ENCODE assay signal across 1 cellular context in the genomic region with DNA sequence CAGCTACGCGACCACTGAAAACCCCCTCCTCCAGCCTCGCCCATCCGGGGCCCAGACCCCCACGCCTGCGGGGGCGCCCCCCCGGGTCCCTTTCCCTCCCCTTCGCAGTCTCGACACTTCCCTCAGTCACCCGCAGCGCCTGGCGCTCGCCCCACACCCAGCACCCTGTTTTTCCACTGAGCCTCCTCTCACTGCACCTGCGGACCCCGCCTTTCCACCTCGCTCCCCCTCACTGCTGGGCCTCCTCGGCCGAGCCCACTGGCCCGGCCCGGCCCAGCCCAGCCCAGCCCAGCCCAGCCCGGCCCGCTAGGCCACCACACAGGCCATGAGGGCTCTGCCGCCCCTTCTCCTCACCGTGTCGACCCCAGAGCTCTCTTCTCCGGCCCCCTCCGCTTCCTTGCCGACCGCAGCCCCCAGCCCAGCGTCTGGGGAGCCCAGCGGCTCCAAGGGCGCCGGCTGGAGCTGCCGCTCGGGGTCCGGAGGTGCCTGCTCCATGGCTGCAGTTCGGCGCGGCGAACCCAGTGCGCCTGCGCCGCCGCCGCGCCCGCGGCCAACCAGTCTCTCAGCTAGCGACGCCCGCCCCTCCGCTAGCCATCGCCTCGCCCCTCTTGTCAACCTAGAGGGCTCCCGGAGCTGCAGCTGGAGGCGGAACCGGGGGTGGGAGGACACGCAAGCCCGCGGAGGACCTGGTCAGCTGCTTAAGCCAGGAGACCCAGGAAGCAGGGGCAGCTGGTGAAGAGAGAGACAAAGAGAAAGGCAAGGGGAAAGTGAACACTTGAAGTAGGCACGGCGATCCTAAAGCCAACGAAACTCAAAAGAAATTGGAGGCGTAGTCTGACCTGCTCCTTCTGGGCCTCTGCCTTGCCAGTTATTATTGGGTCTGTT.
TF ChIP-seq lines count a peak whose summit lies in the region.

Gene SNX4 (minus strand): TSS at position 525 of the 885 bp plus-strand sequence. CDS start 30 bp downstream, at position 495.

TF ChIP-seq in HepG2, 621 proteins besides CTCF, POLR2A, EP300 and RAD21 (continued from another document and continues in another):
- TF ChIP-seq FOXO4 (CRISPR knock-in tag; conservative IDR thresholded peaks at IDR 0.05) (no peak), ZNF746 (CRISPR knock-in tag; IDR thresholded peaks at IDR 0.05) (no peak), ZSCAN9 (CRISPR knock-in tag; IDR thresholded peaks at IDR 0.05; ENCODE audit: borderline replicate concordance) (no peak), FOXA1 (IDR thresholded peaks at IDR 0.05) (no peak), FOXA1 (CRISPR knock-in tag; IDR thresholded peaks at IDR 0.05) (peak; percentile 41; the same call in 1 of the 2 replicates), ZNF12 (CRISPR knock-in tag; IDR thresholded peaks at IDR 0.05) (no peak), NFE2 (CRISPR knock-in tag; IDR thresholded peaks at IDR 0.05) (no peak), NPAS2 (CRISPR knock-in tag; IDR thresholded peaks at IDR 0.05; ENCODE audit: borderline replicate concordance) (no peak), CREM (IDR thresholded peaks at IDR 0.05) (no peak), CREM (CRISPR knock-in tag; IDR thresholded peaks at IDR 0.05) (no peak), ZKSCAN8 (CRISPR knock-in tag; IDR thresholded peaks at IDR 0.05; ENCODE audit: borderline replicate concordance) (no peak), HMGA1 (CRISPR knock-in tag; conservative IDR thresholded peaks at IDR 0.05) (no peak), TRAFD1 (CRISPR knock-in tag; IDR thresholded peaks at IDR 0.05; ENCODE audit: borderline replicate concordance) (no peak), PHF20 (CRISPR knock-in tag; IDR thresholded peaks at IDR 0.05) (peak; percentile 44; the same call in 1 of the 2 replicates), U2AF1 (optimal IDR thresholded peaks at IDR 0.05; ENCODE audit: low read depth, low read length) (no peak), TSC22D2 (CRISPR knock-in tag; IDR thresholded peaks at IDR 0.05; ENCODE audit: borderline replicate concordance) (no peak), PPARG (CRISPR knock-in tag; conservative IDR thresholded peaks at IDR 0.05) (no peak), ZFP82 (CRISPR knock-in tag; IDR thresholded peaks at IDR 0.05; ENCODE audit: borderline replicate concordance) (no peak), CHCHD3 (CRISPR knock-in tag; IDR thresholded peaks at IDR 0.05) (0 out of 2 replicates have a peak, but pooled peaks have one; percentile 36), EHMT2 (IDR thresholded peaks at IDR 0.05; ENCODE audit: borderline replicate concordance, low read depth, low read length) (no peak), ZNF619 (CRISPR knock-in tag; IDR thresholded peaks at IDR 0.05) (0 out of 2 replicates have a peak, but pooled peaks have one; percentile 39), PAWR (CRISPR knock-in tag; IDR thresholded peaks at IDR 0.05; ENCODE audit: borderline replicate concordance) (no peak), STAT5B (CRISPR knock-in tag; IDR thresholded peaks at IDR 0.05) (no peak), ZNF660 (CRISPR knock-in tag; IDR thresholded peaks at IDR 0.05; ENCODE audit: borderline replicate concordance, low read depth) (no peak), MAX (IDR thresholded peaks at IDR 0.05) (peak; percentile 56), REXO4 (CRISPR knock-in tag; IDR thresholded peaks at IDR 0.05; ENCODE audit: borderline replicate concordance) (no peak), ZNF143 (CRISPR knock-in tag; IDR thresholded peaks at IDR 0.05) (no peak), ZNF30 (CRISPR knock-in tag; IDR thresholded peaks at IDR 0.05) (peak; percentile 83), ZNF333 (CRISPR knock-in tag; IDR thresholded peaks at IDR 0.05; ENCODE audit: borderline replicate concordance) (no peak), KDM5A (IDR thresholded peaks at IDR 0.05; ENCODE audit: borderline replicate concordance, low read length) (peak; percentile 53; the same call in 1 of the 2 replicates), ZMYM3 (CRISPR knock-in tag; IDR thresholded peaks at IDR 0.05) (no peak), ZNF629 (CRISPR knock-in tag; conservative IDR thresholded peaks at IDR 0.05) (no peak), ZSCAN29 (CRISPR knock-in tag; conservative IDR thresholded peaks at IDR 0.05) (0 out of 2 replicates have a peak, but pooled peaks have one; percentile 21), TEF (CRISPR knock-in tag; IDR thresholded peaks at IDR 0.05) (no peak), ZNF678 (CRISPR knock-in tag; IDR thresholded peaks at IDR 0.05) (no peak; the same call in 1 of the 2 replicates), MBNL3 (CRISPR knock-in tag; conservative IDR thresholded peaks at IDR 0.05) (no peak), THYN1 (CRISPR knock-in tag; IDR thresholded peaks at IDR 0.05; ENCODE audit: borderline replicate concordance, low read depth) (no peak), SATB2 (CRISPR knock-in tag; IDR thresholded peaks at IDR 0.05) (no peak), ZNF891 (CRISPR knock-in tag; IDR thresholded peaks at IDR 0.05) (peak; percentile 8; the same call in 1 of the 2 replicates), ZNF841 (CRISPR knock-in tag; IDR thresholded peaks at IDR 0.05; ENCODE audit: borderline replicate concordance) (no peak), TIGD3 (CRISPR knock-in tag; IDR thresholded peaks at IDR 0.05; ENCODE audit: borderline replicate concordance) (no peak), ZNF232 (CRISPR knock-in tag; IDR thresholded peaks at IDR 0.05; ENCODE audit: borderline replicate concordance) (no peak), EZH2 (conservative IDR thresholded peaks at IDR 0.05; ENCODE audit: low read depth, low read length) (no peak), MXD4 (CRISPR knock-in tag; IDR thresholded peaks at IDR 0.05) (no peak), ZNF460 (CRISPR knock-in tag; IDR thresholded peaks at IDR 0.05; ENCODE audit: borderline replicate concordance) (no peak), MAFF (IDR thresholded peaks at IDR 0.05; ENCODE audit: low read depth, low read length) (no peak), ZBTB49 (CRISPR knock-in tag; IDR thresholded peaks at IDR 0.05; ENCODE audit: borderline replicate concordance) (no peak), ZBTB7B (CRISPR knock-in tag; IDR thresholded peaks at IDR 0.05) (no peak; the same call in 1 of the 2 replicates)
- TF ChIP-seq, protein P1, sequence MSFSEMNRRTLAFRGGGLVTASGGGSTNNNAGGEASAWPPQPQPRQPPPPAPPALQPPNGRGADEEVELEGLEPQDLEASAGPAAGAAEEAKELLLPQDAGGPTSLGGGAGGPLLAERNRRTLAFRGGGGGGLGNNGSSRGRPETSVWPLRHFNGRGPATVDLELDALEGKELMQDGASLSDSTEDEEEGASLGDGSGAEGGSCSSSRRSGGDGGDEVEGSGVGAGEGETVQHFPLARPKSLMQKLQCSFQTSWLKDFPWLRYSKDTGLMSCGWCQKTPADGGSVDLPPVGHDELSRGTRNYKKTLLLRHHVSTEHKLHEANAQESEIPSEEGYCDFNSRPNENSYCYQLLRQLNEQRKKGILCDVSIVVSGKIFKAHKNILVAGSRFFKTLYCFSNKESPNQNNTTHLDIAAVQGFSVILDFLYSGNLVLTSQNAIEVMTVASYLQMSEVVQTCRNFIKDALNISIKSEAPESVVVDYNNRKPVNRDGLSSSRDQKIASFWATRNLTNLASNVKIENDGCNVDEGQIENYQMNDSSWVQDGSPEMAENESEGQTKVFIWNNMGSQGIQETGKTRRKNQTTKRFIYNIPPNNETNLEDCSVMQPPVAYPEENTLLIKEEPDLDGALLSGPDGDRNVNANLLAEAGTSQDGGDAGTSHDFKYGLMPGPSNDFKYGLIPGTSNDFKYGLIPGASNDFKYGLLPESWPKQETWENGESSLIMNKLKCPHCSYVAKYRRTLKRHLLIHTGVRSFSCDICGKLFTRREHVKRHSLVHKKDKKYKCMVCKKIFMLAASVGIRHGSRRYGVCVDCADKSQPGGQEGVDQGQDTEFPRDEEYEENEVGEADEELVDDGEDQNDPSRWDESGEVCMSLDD (CRISPR knock-in tag; IDR thresholded peaks at IDR 0.05; ENCODE audit: borderline replicate concordance) = no peak
- TF ChIP-seq, protein P2, sequence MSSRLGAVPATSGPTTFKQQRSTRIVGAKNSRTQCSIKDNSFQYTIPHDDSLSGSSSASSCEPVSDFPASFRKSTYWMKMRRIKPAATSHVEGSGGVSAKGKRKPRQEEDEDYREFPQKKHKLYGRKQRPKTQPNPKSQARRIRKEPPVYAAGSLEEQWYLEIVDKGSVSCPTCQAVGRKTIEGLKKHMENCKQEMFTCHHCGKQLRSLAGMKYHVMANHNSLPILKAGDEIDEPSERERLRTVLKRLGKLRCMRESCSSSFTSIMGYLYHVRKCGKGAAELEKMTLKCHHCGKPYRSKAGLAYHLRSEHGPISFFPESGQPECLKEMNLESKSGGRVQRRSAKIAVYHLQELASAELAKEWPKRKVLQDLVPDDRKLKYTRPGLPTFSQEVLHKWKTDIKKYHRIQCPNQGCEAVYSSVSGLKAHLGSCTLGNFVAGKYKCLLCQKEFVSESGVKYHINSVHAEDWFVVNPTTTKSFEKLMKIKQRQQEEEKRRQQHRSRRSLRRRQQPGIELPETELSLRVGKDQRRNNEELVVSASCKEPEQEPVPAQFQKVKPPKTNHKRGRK (CRISPR knock-in tag; IDR thresholded peaks at IDR 0.05) = no peak
- TF ChIP-seq, protein P3, sequence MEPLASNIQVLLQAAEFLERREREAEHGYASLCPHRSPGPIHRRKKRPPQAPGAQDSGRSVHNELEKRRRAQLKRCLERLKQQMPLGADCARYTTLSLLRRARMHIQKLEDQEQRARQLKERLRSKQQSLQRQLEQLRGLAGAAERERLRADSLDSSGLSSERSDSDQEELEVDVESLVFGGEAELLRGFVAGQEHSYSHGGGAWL (CRISPR knock-in tag; IDR thresholded peaks at IDR 0.05) = 0 out of 2 replicates have a peak, but pooled peaks have one; percentile 26
